In genomic region chr7:128869944-128870285, GRCh38 we compare ENCODE assay signal across 10 cellular contexts. TPM values are rescaled to one million over a fixed set of nuclear protein-coding genes. Genes with fewer than 3 reads are reported as not detected.
DNase-seq lines count a peak whose midpoint lies in the region; ATAC-seq, FAIRE-seq and TF ChIP-seq lines count a peak whose summit lies in the region.
"Had no signal": no experiment of that assay in that cellular context is flagged by ENCODE, and none has a peak within 500 bp of the region (broad histone marks: within the 10 kb centered on the region; RNA-seq: fewer than 3 reads in every experiment).

No MANE protein-coding gene starts in this region.

- intact Hi-C loops in endothelial cell of umbilical vein (cut with micrococcal nuclease): no loop called here

- no peak overlapping the region for H3K27ac ChIP-seq in OCI-LY3 (ENCODE audit: low read length)
- no peak overlapping the region for H3K27ac ChIP-seq in endothelial cell of umbilical vein (ENCODE audit: insufficient read depth, low read depth, low read length)
- H3K27ac ChIP-seq: SJSA1 had no signal

- H3K36me3 ChIP-seq in OCI-LY3 (replicated peaks; ENCODE audit: low read depth, low read length): peaks cover 20% of the 10 kb centered on the region
- peaks cover 0 to 14% of the 10 kb centered on the region in 2 experiments for H3K36me3 ChIP-seq in endothelial cell of umbilical vein (ENCODE audit: control insufficient read depth in 2 of 2, extremely low read depth in 1 of 2, insufficient read depth in 2 of 2, low read length in 2 of 2)

- H3K4me3 ChIP-seq in OCI-LY3 (ENCODE audit: low read length) (peak overlapping the region; percentile 78), endothelial cell of umbilical vein (replicated peaks in 1 of 3; ENCODE audit: insufficient read depth in 1 of 3, low read depth in 1 of 3, low read length in 3 of 3) (peak overlapping the region in 1 of 3 experiments; percentile 38), retinal pigment epithelial cell (ENCODE audit: low read length) (peak overlapping the region; percentile 25)
- H3K4me3 ChIP-seq: SJSA1 had no signal

- dilution Hi-C loops in endothelial cell of umbilical vein (cut with MboI; ENCODE audit: extremely low pct_ligation_motif_present, low sequenced_read_pairs): no loop called here

- H3K9ac ChIP-seq in OCI-LY3 (ENCODE audit: low read length) (peak overlapping the region; percentile 45; the same call in 1 of the 2 replicates), endothelial cell of umbilical vein (replicated peaks; ENCODE audit: extremely low read depth, insufficient read depth, low read length) (no peak overlapping the region)

- no peak for TF ChIP-seq CTCF in OCI-LY3 (IDR thresholded peaks at IDR 0.05; ENCODE audit: low read depth, low read length)
- TF ChIP-seq CTCF in endothelial cell of umbilical vein (IDR thresholded peaks at IDR 0.05; ENCODE audit: extremely low read depth in 1 of 2, insufficient read depth in 1 of 2, low read depth in 1 of 2, low read length in 2 of 2): no peak
- TF ChIP-seq CTCF in retinal pigment epithelial cell (conservative IDR thresholded peaks at IDR 0.05; ENCODE audit: low read depth, low read length): no peak

- no peaks in the 10 kb centered on the region for H3K4me1 ChIP-seq in OCI-LY3 (ENCODE audit: low read length)
- H3K4me1 ChIP-seq in endothelial cell of umbilical vein (ENCODE audit: control insufficient read depth, extremely low read depth, insufficient read depth, low read length): peaks cover 3% of the 10 kb centered on the region

- no peak for DNase-seq in endothelial cell of umbilical vein (ENCODE audit: low read depth, low spot score)
- no peak for DNase-seq in retinal pigment epithelial cell (ENCODE audit: low read depth)
- no peak for DNase-seq in G401 (ENCODE audit: low spot score)
- no peak for DNase-seq in NCI-H446 (lab: John Stamatoyannopoulos, UW)
- no peak for DNase-seq in cerebellar cortex (ENCODE audit: low spot score)

- no TSS peak for BruUV-seq in endothelial cell of umbilical vein (replicated peaks; lab: Mats Ljungman, UMichigan)

- H2AFZ ChIP-seq in OCI-LY3 (ENCODE audit: low read depth, low read length) (no peak overlapping the region), endothelial cell of umbilical vein (ENCODE audit: low read depth, low read length) (peak overlapping the region; percentile 28)

- H4K20me1 ChIP-seq in OCI-LY3 (ENCODE audit: insufficient read depth, low read length) (peaks cover 6% of the 10 kb centered on the region; the same call in 1 of the 2 replicates), endothelial cell of umbilical vein (replicated peaks; ENCODE audit: control insufficient read depth, extremely low read depth, insufficient read depth, low read length) (no peaks in the 10 kb centered on the region)

- H3K9me3 ChIP-seq in OCI-LY3 (ENCODE audit: insufficient read depth, low read length): no peaks in the 10 kb centered on the region
- no peaks in the 10 kb centered on the region for H3K9me3 ChIP-seq in endothelial cell of umbilical vein (replicated peaks; ENCODE audit: control insufficient read depth, insufficient read depth, low read length)
- H3K9me3 ChIP-seq: SJSA1 had no signal

- in situ Hi-C loops in G401 (cut with HindIII; ENCODE audit: low sequenced_read_pairs): no loop called here

- H3K27me3 ChIP-seq in OCI-LY3 (ENCODE audit: low read depth, low read length): no peaks in the 10 kb centered on the region
- H3K27me3 ChIP-seq in endothelial cell of umbilical vein (ENCODE audit: control insufficient read depth in 2 of 2, insufficient read depth in 2 of 2, low read length in 2 of 2): peaks cover 2% of the 10 kb centered on the region in 2 experiments

- H3K79me2 ChIP-seq in OCI-LY3 (ENCODE audit: low read length) (peaks cover 8% of the 10 kb centered on the region), endothelial cell of umbilical vein (ENCODE audit: control insufficient read depth, insufficient read depth, low read length) (no peaks in the 10 kb centered on the region)

- CTCF ChIA-PET in endothelial cell of umbilical vein (lab: Charles Lee): no interaction called here

- no peaks in the 10 kb centered on the region for H3K9me1 ChIP-seq in endothelial cell of umbilical vein (replicated peaks; ENCODE audit: control insufficient read depth, extremely low read depth, insufficient read depth, low read length)

- ATAC-seq in GM19463 (IDR thresholded peaks at IDR 0.05; ENCODE audit: unreplicated experiment): peak; percentile 13
- ATAC-seq in HG03469 (IDR thresholded peaks at IDR 0.05; ENCODE audit: unreplicated experiment): no peak

- peak overlapping the region; percentile 93 for H3K4me2 ChIP-seq in OCI-LY3 (ENCODE audit: low read length)
- peak overlapping the region; percentile 67 for H3K4me2 ChIP-seq in endothelial cell of umbilical vein (ENCODE audit: insufficient read depth, low read length)

- FAIRE-seq in endothelial cell of umbilical vein (lab: Jason Lieb, UNC): no peak

- no peak for TF ChIP-seq POLR2A in endothelial cell of umbilical vein (IDR thresholded peaks at IDR 0.05; ENCODE audit: low read depth, low read length)

- POLR2A ChIA-PET in endothelial cell of umbilical vein (lab: Charles Lee): no interaction called here

TF ChIP-seq in endothelial cell of umbilical vein, 7 proteins besides CTCF, POLR2A, EP300 and RAD21:
- TF ChIP-seq MYC (IDR thresholded peaks at IDR 0.05; ENCODE audit: low read depth, low read length): no peak
- TF ChIP-seq JUN (IDR thresholded peaks at IDR 0.05; ENCODE audit: borderline replicate concordance, insufficient read depth, insufficient read length, low read depth): no peak
- no peak for TF ChIP-seq POLR2AphosphoS5 (IDR thresholded peaks at IDR 0.05; ENCODE audit: insufficient read depth, low read depth, low read length)
- TF ChIP-seq FOS (IDR thresholded peaks at IDR 0.05; ENCODE audit: borderline replicate concordance, insufficient read depth, low read length): no peak
- TF ChIP-seq EZH2 (IDR thresholded peaks at IDR 0.05; ENCODE audit: borderline replicate concordance, low read depth, low read length, severe bottlenecking): no peak
- no peak for TF ChIP-seq MAX (IDR thresholded peaks at IDR 0.05; ENCODE audit: insufficient read depth, insufficient read length)
- no peak for TF ChIP-seq GATA2 (IDR thresholded peaks at IDR 0.05; ENCODE audit: insufficient read depth, insufficient read length, low read depth, low read length)

RNA-seq across cellular contexts. Expression of gene ATP6V1F, which starts 7.3 kb away (rescaled TPM):
- total RNA-seq in endothelial cell of umbilical vein: 141 and 156 TPM in 2 replicates
- polyA plus RNA-seq in endothelial cell of umbilical vein: 360 and 501 TPM in 2 replicates
- polyA plus RNA-seq in endothelial cell of umbilical vein (2011; cell fraction: cytosol; rRNA removed): 321 and 337 TPM in 2 replicates
- polyA plus RNA-seq in endothelial cell of umbilical vein (2011; cell fraction: nucleus; rRNA removed): 73.5 and 88.9 TPM in 2 replicates
- polyA plus RNA-seq in endothelial cell of umbilical vein (2012): 282 and 303 TPM in 2 replicates
- polyA minus RNA-seq in endothelial cell of umbilical vein: 61.5 and 62.5 TPM in 2 replicates
- 34.7 TPM for polyA minus RNA-seq in endothelial cell of umbilical vein (2011; cell fraction: cytosol; rRNA and poly(A)+ RNA removed)
- 9.6 and 17.0 TPM in 2 replicates for polyA minus RNA-seq in endothelial cell of umbilical vein (2011; cell fraction: nucleus; rRNA and poly(A)+ RNA removed)
- total RNA-seq in G401 (2014; rRNA removed; shearing (Covaris generic)): 221 and 246 TPM in 2 replicates

RNA-seq across cellular contexts. Expression of gene FLNC, which starts 39.7 kb away (rescaled TPM):
- total RNA-seq in endothelial cell of umbilical vein: 81.8 and 81.9 TPM in 2 replicates
- 19.5 and 20.1 TPM in 2 replicates for polyA plus RNA-seq in endothelial cell of umbilical vein
- polyA plus RNA-seq in endothelial cell of umbilical vein (2011; cell fraction: cytosol; rRNA removed): 19.9 and 23.3 TPM in 2 replicates
- 46.6 and 51.6 TPM in 2 replicates for polyA plus RNA-seq in endothelial cell of umbilical vein (2011; cell fraction: nucleus; rRNA removed)
- polyA plus RNA-seq in endothelial cell of umbilical vein (2012): 66.9 and 79.9 TPM in 2 replicates
- 59.3 and 75.4 TPM in 2 replicates for polyA minus RNA-seq in endothelial cell of umbilical vein
- polyA minus RNA-seq in endothelial cell of umbilical vein (2011; cell fraction: cytosol; rRNA and poly(A)+ RNA removed): not detected
- 36.5 and 56.7 TPM in 2 replicates for polyA minus RNA-seq in endothelial cell of umbilical vein (2011; cell fraction: nucleus; rRNA and poly(A)+ RNA removed)
- 211 and 231 TPM in 2 replicates for total RNA-seq in G401 (2014; rRNA removed; shearing (Covaris generic))

RNA-seq across cellular contexts. Expression of gene KCP, which starts 40.6 kb away (rescaled TPM):
- total RNA-seq in endothelial cell of umbilical vein: not detected in 2 replicates
- 0.03 TPM in 1 of 2 replicates, not detected in the other for polyA plus RNA-seq in endothelial cell of umbilical vein
- not detected in 2 replicates for polyA plus RNA-seq in endothelial cell of umbilical vein (2011; cell fraction: cytosol; rRNA removed)
- 0.04 TPM in 1 of 2 replicates, not detected in the other for polyA plus RNA-seq in endothelial cell of umbilical vein (2011; cell fraction: nucleus; rRNA removed)
- polyA plus RNA-seq in endothelial cell of umbilical vein (2012): not detected in 2 replicates
- polyA minus RNA-seq in endothelial cell of umbilical vein: not detected in 2 replicates
- not detected for polyA minus RNA-seq in endothelial cell of umbilical vein (2011; cell fraction: cytosol; rRNA and poly(A)+ RNA removed)
- not detected in 2 replicates for polyA minus RNA-seq in endothelial cell of umbilical vein (2011; cell fraction: nucleus; rRNA and poly(A)+ RNA removed)
- total RNA-seq in G401 (2014; rRNA removed; shearing (Covaris generic)): 2.8 and 4.7 TPM in 2 replicates
- total RNA-seq: pulmonary artery endothelial cell, SJSA1 had no signal
